ENCODE assay signal across 9 cellular contexts in genomic region chr7:22672892-22673637, GRCh38. TPM values are rescaled to one million over a fixed set of nuclear protein-coding genes. Genes with fewer than 3 reads are reported as not detected.
DNase-seq lines count a peak whose midpoint lies in the region; ATAC-seq, FAIRE-seq and TF ChIP-seq lines count a peak whose summit lies in the region.
"Had no signal": no experiment of that assay in that cellular context is flagged by ENCODE, and none has a peak within 500 bp of the region (broad histone marks: within the 10 kb centered on the region; RNA-seq: fewer than 3 reads in every experiment).

No MANE protein-coding gene starts in this region.

- H2AK9ac ChIP-seq in IMR-90 (replicated peaks; ENCODE audit: low read depth, low read length, poor library complexity): peak overlapping the region; percentile 6

- TF ChIP-seq RAD21 in IMR-90 (IDR thresholded peaks at IDR 0.05; ENCODE audit: low read length): no peak

- POLR2A ChIA-PET in IMR-90 (lab: Charles Lee; ENCODE audit: unreplicated experiment): interaction anchor here (0.5 to 0.8 kb wide), 3 partner anchors 45 to 108 kb away, joined by 3 to 4 read pairs (median 3); partner anchors contain the start of gene IL6

- H2BK12ac ChIP-seq in H9 (ENCODE audit: insufficient read length, low read depth, low read length): peak overlapping the region; percentile 64

- H3K9me3 Mint-ChIP-seq in H9 (peaks cover 0 to 6% of the 10 kb centered on the region in 2 experiments; a peak in 2 of 5 replicates), mesothelial cell of epicardium (peaks cover 13% of the 10 kb centered on the region)

- H3K18ac ChIP-seq in H9 (ENCODE audit: insufficient read length, low read depth, low read length) (no peak overlapping the region), IMR-90 (ENCODE audit: low read depth, low read length) (peak overlapping the region; percentile 93)

- H3K4me2 ChIP-seq in H9 (ENCODE audit: insufficient read depth, insufficient read length, low read length): no peak overlapping the region
- no peak overlapping the region for H3K4me2 ChIP-seq in IMR-90 (ENCODE audit: low read depth, low read length)

- H2BK5ac ChIP-seq in H9 (ENCODE audit: insufficient read length, low read length) (no peak overlapping the region), IMR-90 (ENCODE audit: low read depth, low read length, poor library complexity, severe bottlenecking) (peak overlapping the region; percentile 56)

- no peaks in the 10 kb centered on the region for H3K27me3 ChIP-seq in H9 (ENCODE audit: insufficient read depth, low read length)
- H3K27me3 ChIP-seq in IMR-90 (ENCODE audit: control insufficient read depth, insufficient read depth, low read length): no peaks in the 10 kb centered on the region
- H3K27me3 ChIP-seq in foreskin keratinocyte: no peaks in the 10 kb centered on the region
- no peaks in the 10 kb centered on the region for H3K27me3 ChIP-seq in pancreas

- H4K5ac ChIP-seq in H9 (ENCODE audit: insufficient read length, low read depth, low read length): no peak overlapping the region
- peak overlapping the region; percentile 92 for H4K5ac ChIP-seq in IMR-90 (ENCODE audit: low read depth, low read length)

- H3K9me3 ChIP-seq in H9 (ENCODE audit: control insufficient read depth, low read depth, low read length): no peaks in the 10 kb centered on the region
- H3K9me3 ChIP-seq in IMR-90 (ENCODE audit: control insufficient read depth, insufficient read depth, low read length): no peaks in the 10 kb centered on the region
- no peaks in the 10 kb centered on the region for H3K9me3 ChIP-seq in pancreas

- H3K9me1 ChIP-seq in IMR-90 (ENCODE audit: insufficient read depth, low read length): peaks cover 19% of the 10 kb centered on the region

- DNase-seq in H9 (no peak), IMR-90 (peak; percentile 46), foreskin keratinocyte (no peak), pancreas (no peak), mesothelial cell of epicardium (ENCODE audit: low spot score in 2 of 2, unreplicated experiment in 2 of 2) (no peak)
- DNase-seq in activated CD4-positive, CD25-positive, alpha-beta regulatory T cell (lab: John Stamatoyannopoulos, UW): no peak
- no peak for DNase-seq in activated T-cell treated with anti-CD3 and anti-CD28 coated beads, Interleukin-2, amount 50 U/mL, for 48 hours

- in situ Hi-C loops in IMR-90 (cut with MboI; ENCODE audit: low sequenced_read_pairs): no loop called here

- H3K14ac ChIP-seq in H9 (ENCODE audit: insufficient read depth, low read length) (no peak overlapping the region), IMR-90 (replicated peaks; ENCODE audit: low read depth, low read length) (peak overlapping the region; percentile 35)

- H3K79me1 ChIP-seq in H9 (ENCODE audit: insufficient read depth, low read depth, low read length, poor library complexity, severe bottlenecking): no peaks in the 10 kb centered on the region
- no peaks in the 10 kb centered on the region; a peak in 1 of 4 replicates for H3K79me1 ChIP-seq in IMR-90 (ENCODE audit: low read depth in 1 of 2, low read length in 2 of 2)

- H3T11ph ChIP-seq in H9 (ENCODE audit: low read length): no peak overlapping the region

- H2BK20ac ChIP-seq in H9 (ENCODE audit: low read depth, low read length, poor library complexity, severe bottlenecking) (no peak overlapping the region), IMR-90 (ENCODE audit: low read depth, low read length) (peak overlapping the region; percentile 77)

- H3K23me2 ChIP-seq in H9 (ENCODE audit: insufficient read length, low read depth, low read length, poor library complexity, severe bottlenecking): no peaks in the 10 kb centered on the region

- BruUV-seq in IMR-90 (replicated peaks; lab: Mats Ljungman, UMichigan): no TSS peak

- peaks cover 0 to 8% (median 0%) of the 10 kb centered on the region in 3 experiments; a peak in 1 of 7 replicates for H3K36me3 Mint-ChIP-seq in H9 (ENCODE audit: insufficient read depth in 1 of 3, low read depth in 3 of 3)
- peaks cover 1% of the 10 kb centered on the region for H3K36me3 Mint-ChIP-seq in mesothelial cell of epicardium

- H2BK15ac ChIP-seq in H9 (ENCODE audit: low read depth, low read length) (no peak overlapping the region; the same call in 1 of the 2 replicates), IMR-90 (ENCODE audit: low read depth, low read length) (peak overlapping the region; percentile 52; the same call in 2 of the 3 replicates)

- H3K4me1 ChIP-seq in H9 (ENCODE audit: insufficient read depth, low read length) (peaks cover 25% of the 10 kb centered on the region), IMR-90 (ENCODE audit: control insufficient read depth, insufficient read depth, low read length) (peaks cover 26% of the 10 kb centered on the region), foreskin keratinocyte (peaks cover 37% of the 10 kb centered on the region), pancreas (no peaks in the 10 kb centered on the region)

- dilution Hi-C loops in IMR-90 (cut with HindIII; ENCODE audit: low sequenced_read_pairs, unreplicated experiment): no loop called here

- H2AK5ac ChIP-seq in H9 (ENCODE audit: insufficient read length, low read length): no peak overlapping the region
- peak overlapping the region; percentile 48 for H2AK5ac ChIP-seq in IMR-90 (ENCODE audit: low read depth, low read length)

- H3K36me3 ChIP-seq in IMR-90 (ENCODE audit: control insufficient read depth, insufficient read depth, low read length) (no peaks in the 10 kb centered on the region), pancreas (no peaks in the 10 kb centered on the region)

- H3K4me3 ChIP-seq in IMR-90 (ENCODE audit: insufficient read depth, low read depth, low read length) (no peak overlapping the region), pancreas (no peak overlapping the region)
- H3K4me3 ChIP-seq: SK-N-MC had no signal

- FAIRE-seq in pancreas (lab: Jason Lieb, UNC): no peak

- no peak overlapping the region for H3K27ac ChIP-seq in H9 (ENCODE audit: insufficient read length, low read depth, low read length)
- peak overlapping the region; percentile 28; the same call in 1 of the 2 replicates for H3K27ac ChIP-seq in IMR-90 (ENCODE audit: insufficient read depth, low read length)
- H3K27ac ChIP-seq in foreskin keratinocyte: no peak overlapping the region
- H3K27ac ChIP-seq in pancreas: no peak overlapping the region
- H3K27ac ChIP-seq: SK-N-MC had no signal

- ATAC-seq in GM18870 (IDR thresholded peaks at IDR 0.05; ENCODE audit: unreplicated experiment) (peak; percentile 74), IMR-90 (ENCODE audit: low read depth) (peak; percentile 22), foreskin keratinocyte (peak; percentile 28), pancreas (no peak)

- no peak overlapping the region for H2BK120ac ChIP-seq in H9 (ENCODE audit: low read depth, low read length, poor library complexity, severe bottlenecking)
- peak overlapping the region; percentile 86 for H2BK120ac ChIP-seq in IMR-90 (ENCODE audit: low read depth, low read length)

- H2AFZ ChIP-seq in H9 (ENCODE audit: low read length): no peak overlapping the region
- H2AFZ ChIP-seq in IMR-90 (replicated peaks; ENCODE audit: low read length, poor library complexity): peak overlapping the region; percentile 7

- no peak overlapping the region for H3K23ac ChIP-seq in H9 (ENCODE audit: insufficient read length, low read depth, low read length)
- H3K23ac ChIP-seq in IMR-90 (ENCODE audit: low read depth, low read length): peak overlapping the region; percentile 31; the same call in 1 of the 2 replicates

- H3K9ac ChIP-seq in H9 (ENCODE audit: extremely low read depth, insufficient read length, low read length) (no peak overlapping the region), IMR-90 (ENCODE audit: low read depth, low read length) (no peak overlapping the region)

- H3K4me3 Mint-ChIP-seq in H9 (no peak overlapping the region), mesothelial cell of epicardium (no peak overlapping the region)

- H3K27me3 Mint-ChIP-seq in H9 (ENCODE audit: low read depth): no peaks in the 10 kb centered on the region
- H3K27me3 Mint-ChIP-seq in mesothelial cell of epicardium (ENCODE audit: low read depth): no peaks in the 10 kb centered on the region

- H3K4me1 Mint-ChIP-seq in H9 (peaks cover 49 to 53% of the 10 kb centered on the region in 2 experiments), mesothelial cell of epicardium (peaks cover 12% of the 10 kb centered on the region)

- H4K91ac ChIP-seq in H9 (ENCODE audit: insufficient read length, low read depth, low read length) (no peak overlapping the region), IMR-90 (ENCODE audit: insufficient read depth, low read depth, low read length) (peak overlapping the region; percentile 83)

- no peaks in the 10 kb centered on the region for H3K79me2 ChIP-seq in H9 (ENCODE audit: insufficient read depth, low read length)

- CTCF ChIA-PET in IMR-90 (lab: Yijun Ruan, JAX): interaction anchor here (1.3 to 3.6 kb wide), 2 partner anchors 53 to 87 kb away, joined by 3 to 18 read pairs; partner anchors contain the start of gene IL6

- H3K27ac Mint-ChIP-seq in H9: no peak overlapping the region; a peak in 1 of 7 replicates
- H3K27ac Mint-ChIP-seq in mesothelial cell of epicardium: no peak overlapping the region

- H3K56ac ChIP-seq in H9 (ENCODE audit: insufficient read length, low read depth, low read length) (no peak overlapping the region), IMR-90 (ENCODE audit: extremely low read depth, insufficient read depth, low read length) (0 out of 2 replicates have a peak overlapping the region, but pooled peaks have one; percentile 1)

- H3K4ac ChIP-seq in H9 (ENCODE audit: low read depth, low read length) (no peak overlapping the region), IMR-90 (ENCODE audit: low read depth, low read length) (peak overlapping the region; percentile 85)

- H4K8ac ChIP-seq in H9 (replicated peaks; ENCODE audit: insufficient read length, low read depth, low read length) (no peak overlapping the region), IMR-90 (ENCODE audit: low read depth in 2 of 2, low read length in 2 of 2) (peak overlapping the region; percentile 37 to 87)

- no peak for TF ChIP-seq POLR2A in IMR-90 (IDR thresholded peaks at IDR 0.05; ENCODE audit: low read depth, low read length)

- WGBS in H9 (ENCODE audit: extremely low coverage, insufficient read length, low lambda C conversion rate): no CpG with 5 or more reads among the region's 6 CpGs
- no CpG with 5 or more reads among the region's 6 CpGs for WGBS in IMR-90 (ENCODE audit: extremely low coverage in 2 of 2, insufficient read length in 1 of 2), 2 experiments
- 50 to 51% methylated on average over 6 of the region's 6 CpGs for WGBS in pancreas, 2 donors

- no peaks in the 10 kb centered on the region for H4K20me1 ChIP-seq in H9 (ENCODE audit: control insufficient read depth, insufficient read depth, insufficient read length)
- H4K20me1 ChIP-seq in IMR-90 (ENCODE audit: insufficient read depth, low read length): peaks cover 3% of the 10 kb centered on the region; the same call in 1 of the 2 replicates

- intact Hi-C loops in IMR-90 (cut with micrococcal nuclease) (loop anchor here (5.0 kb wide), 1 partner anchor 384 kb away; no protein-coding TSS in a partner anchor), pancreas (cut with DNase I) (no loop called here)

- TF ChIP-seq CTCF in H9 (conservative IDR thresholded peaks at IDR 0.05) (no peak), IMR-90 (conservative IDR thresholded peaks at IDR 0.05; ENCODE audit: low read depth, low read length) (no peak), foreskin keratinocyte (conservative IDR thresholded peaks at IDR 0.05) (no peak), pancreas (IDR thresholded peaks at IDR 0.05) (no peak), mesothelial cell of epicardium (IDR thresholded peaks at IDR 0.05; ENCODE audit: unreplicated experiment) (no peak)

RNA-seq across cellular contexts. Expression of gene IL6, which starts 53.9 kb away (rescaled TPM):
- total RNA-seq in H9 (2021): 0.44 and 0.85 TPM in 2 replicates
- 15.2 and 18.3 TPM in 2 replicates for total RNA-seq in IMR-90 (2012; rRNA removed)
- polyA plus RNA-seq in IMR-90 (2012; rRNA removed): 45.2 and 50.8 TPM in 2 replicates
- polyA plus RNA-seq in IMR-90 (2012; cell fraction: cytosol; rRNA removed): 52.3 and 73.8 TPM in 2 replicates
- polyA plus RNA-seq in IMR-90 (2012; cell fraction: nucleus; rRNA removed; ENCODE audit: low replicate concordance): 136 and 310 TPM in 2 replicates
- total RNA-seq in foreskin keratinocyte: 0.28 TPM in 1 of 2 replicates, not detected in the other
- 0.07 TPM in 1 of 2 replicates, not detected in the other for polyA plus RNA-seq in foreskin keratinocyte
- total RNA-seq in pancreas: 1 to 10 TPM in 2 of 6 donors, under 1 TPM in 4; 0.22 to 1.7 (median 0.34) TPM
- polyA plus RNA-seq in pancreas: 1 to 10 TPM in 1 of 2 donors, under 1 TPM in 1; 0.68 to 3.1 TPM
- 1.1 to 1.7 TPM (median 1.4 TPM) in 3 replicates for total RNA-seq in mesothelial cell of epicardium

Comparison
In these comparisons a context has a peak if more than half of its experiments do, and no peak if none do; other contexts are left out.
1. ATAC-seq: peak in GM18870 (single experiment), IMR-90 (single experiment) and foreskin keratinocyte (single experiment); none in pancreas (0 of 4).